Comparison of ENCODE assay signal across 18 cellular contexts in the genomic region with DNA sequence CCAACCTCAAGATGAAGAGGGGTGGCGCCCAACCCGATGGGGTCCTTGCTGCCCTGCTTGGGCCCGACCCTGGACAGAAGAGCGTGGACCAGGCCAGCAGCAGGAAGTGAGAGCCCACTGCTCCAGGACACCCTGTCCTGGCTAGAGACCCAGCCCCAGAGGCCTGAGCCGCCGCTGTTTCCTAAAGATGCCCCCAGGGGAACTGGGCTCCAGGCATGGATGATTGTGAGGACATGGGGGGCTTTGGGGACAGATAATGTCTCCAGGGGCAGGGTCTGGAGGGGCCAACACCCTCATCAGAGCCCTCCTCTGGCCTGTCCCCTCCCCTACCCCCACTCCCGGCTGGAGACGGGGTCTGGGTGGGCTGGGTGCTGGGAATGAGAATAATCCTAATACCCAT.
"Had no signal": no experiment of that assay in that cellular context is flagged by ENCODE, and none has a peak within 500 bp of the region (broad histone marks: within the 10 kb centered on the region; RNA-seq: fewer than 3 reads in every experiment).

No MANE protein-coding gene starts in this region.

- H3K36me3 Mint-ChIP-seq: activated naive CD8-positive, alpha-beta T cell treated with anti-CD3 and anti-CD28 coated beads, Interleukin-2, amount 10 ng/mL, durations not matched to agents 7 days and 5 days; naive thymus-derived CD4-positive, alpha-beta T cell; stimulated activated naive B cell treated with anti-CD40 and anti-IgM and Interleukin-4, amounts not matched to agents 10 μg/mL and 1 μg/mL and 100 μg/mL, for 72 hours; T-cell had no signal

- ATAC-seq: activated T-cell treated with anti-CD3 and anti-CD28 coated beads, Interleukin-2, amount 50 U/mL, for 4 hours; gastroesophageal sphincter; naive thymus-derived CD4-positive, alpha-beta T cell; stimulated activated naive B cell treated with anti-CD40 and anti-IgM and Interleukin-4, amounts not matched to agents 10 μg/mL and 1 μg/mL and 100 μg/mL, for 72 hours; T-cell had no signal

- H3K4me3 Mint-ChIP-seq: activated naive CD8-positive, alpha-beta T cell treated with anti-CD3 and anti-CD28 coated beads, Interleukin-2, amount 10 ng/mL, durations not matched to agents 7 days and 5 days; activated T-cell treated with anti-CD3 and anti-CD28 coated beads, Interleukin-2, amount 50 U/mL, for 4 hours; naive thymus-derived CD4-positive, alpha-beta T cell; neural crest cell; stimulated activated naive B cell treated with anti-CD40 and anti-IgM and Interleukin-4, amounts not matched to agents 10 μg/mL and 1 μg/mL and 100 μg/mL, for 72 hours; T-cell; T-helper 2 cell treated with Interferon-gamma antibody and Interleukin-4, amounts not matched to agents 5 μg/mL and 100 μg/mL, for 36 hours; type B pancreatic cell had no signal

- DNase-seq: activated CD4-positive, alpha-beta T cell treated with anti-CD3 and anti-CD28 coated beads for 1 hour; activated naive CD4-positive, alpha-beta T cell; activated naive CD8-positive, alpha-beta T cell treated with anti-CD3 and anti-CD28 coated beads, Interleukin-2, amount 10 ng/mL, durations not matched to agents 7 days and 5 days; activated T-cell treated with anti-CD3 and anti-CD28 coated beads, Interleukin-2, amount 50 U/mL, for 4 hours; amniotic stem cell; cortex of kidney; naive thymus-derived CD4-positive, alpha-beta T cell; stimulated activated CD4-positive, alpha-beta T cell treated with anti-CD3 and anti-CD28 coated beads, Interleukin-2, amount 100 ng/mL, for 48 hours; stimulated activated naive B cell treated with anti-CD40 and anti-IgM and Interleukin-4, amounts not matched to agents 10 μg/mL and 1 μg/mL and 100 μg/mL, for 72 hours; T-cell; testis; WERI-Rb-1 had no signal

- H3K4me1 Mint-ChIP-seq: activated naive CD8-positive, alpha-beta T cell treated with anti-CD3 and anti-CD28 coated beads, Interleukin-2, amount 10 ng/mL, durations not matched to agents 7 days and 5 days; naive thymus-derived CD4-positive, alpha-beta T cell; T-cell had no signal

- H3K9me3 Mint-ChIP-seq: activated naive CD8-positive, alpha-beta T cell treated with anti-CD3 and anti-CD28 coated beads, Interleukin-2, amount 10 ng/mL, durations not matched to agents 7 days and 5 days; activated T-cell treated with anti-CD3 and anti-CD28 coated beads, Interleukin-2, amount 50 U/mL, for 4 hours; activated T-helper 2 cell treated with anti-CD3 and anti-CD28 coated beads, Interferon-gamma antibody, Interleukin-2, Interleukin-4, amounts not matched to agents 10 μg/mL and 5 μg/mL and 100 μg/mL, durations not matched to agents 14 hours and 24 hours and 36 hours; neural crest cell; T-cell; T-helper 2 cell treated with Interferon-gamma antibody and Interleukin-4, amounts not matched to agents 5 μg/mL and 100 μg/mL, for 36 hours; type B pancreatic cell had no signal

- H3K27ac Mint-ChIP-seq: activated naive CD8-positive, alpha-beta T cell treated with anti-CD3 and anti-CD28 coated beads, Interleukin-2, amount 10 ng/mL, durations not matched to agents 7 days and 5 days; activated T-helper 2 cell treated with anti-CD3 and anti-CD28 coated beads, Interferon-gamma antibody, Interleukin-2, Interleukin-4, amounts not matched to agents 10 μg/mL and 5 μg/mL and 100 μg/mL, durations not matched to agents 14 hours and 24 hours and 36 hours; naive thymus-derived CD4-positive, alpha-beta T cell; progenitor cell of endocrine pancreas; stimulated activated naive B cell treated with anti-CD40 and anti-IgM and Interleukin-4, amounts not matched to agents 10 μg/mL and 1 μg/mL and 100 μg/mL, for 72 hours; T-cell; T-helper 2 cell treated with Interferon-gamma antibody and Interleukin-4, amounts not matched to agents 5 μg/mL and 100 μg/mL, for 36 hours; type B pancreatic cell had no signal
